18 cellular contexts compared by ENCODE assay signal in the genomic region with DNA sequence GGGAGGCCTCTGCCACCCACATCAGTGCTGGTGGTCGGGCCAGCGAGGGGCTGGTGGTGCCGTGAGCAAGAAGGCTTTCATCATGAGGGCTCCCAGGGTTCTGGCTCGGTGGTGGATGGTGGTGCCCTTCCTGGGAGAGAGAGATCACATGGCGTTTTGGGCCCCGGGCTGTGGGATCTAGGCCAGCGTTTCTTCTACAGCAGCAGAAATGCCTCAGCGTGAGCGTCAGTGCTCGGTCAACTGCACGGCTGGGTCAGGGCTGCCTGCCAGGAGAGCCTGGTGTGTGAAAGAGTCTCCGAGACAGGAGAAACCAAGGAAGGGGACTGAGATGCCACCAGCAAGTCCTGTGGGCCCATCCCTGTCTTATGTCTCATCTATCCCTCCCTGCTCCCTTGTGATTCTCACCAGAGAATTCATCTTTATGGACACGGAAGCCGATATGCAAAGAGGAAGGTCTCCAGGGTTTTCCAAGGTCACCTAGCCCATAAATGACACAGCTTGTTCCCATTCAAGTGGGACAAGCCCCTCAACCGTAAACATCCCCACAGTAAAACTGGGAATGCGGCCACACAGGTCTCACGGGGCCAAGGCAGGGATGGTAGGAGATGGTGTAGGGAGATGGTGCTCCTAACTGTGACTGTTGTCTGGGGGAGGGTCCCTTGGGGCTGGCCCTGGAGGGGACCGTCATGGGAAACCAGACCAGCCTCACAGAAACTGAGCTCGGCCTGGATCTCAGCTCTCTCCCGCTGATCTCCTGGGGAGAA.
DNase-seq lines count a peak whose midpoint lies in the region; FAIRE-seq and TF ChIP-seq lines count a peak whose summit lies in the region.
"Had no signal": no experiment of that assay in that cellular context is flagged by ENCODE, and none has a peak within 500 bp of the region (broad histone marks: within the 10 kb centered on the region; RNA-seq: fewer than 3 reads in every experiment).

No MANE protein-coding gene starts in this region.

- no peak overlapping the region for H3K9ac ChIP-seq in kidney (ENCODE audit: low read length in 2 of 2)

- no peak overlapping the region for H3K27ac Mint-ChIP-seq in HFFc6
- H3K27ac Mint-ChIP-seq: activated T-cell treated with anti-CD3 and anti-CD28 coated beads, Interleukin-2, amount 50 U/mL, for 24 hours; CD4-positive, alpha-beta memory T cell; stimulated activated naive CD8-positive, alpha-beta T cell treated with anti-CD3 and anti-CD28 coated beads, Interleukin-15, Interleukin-2, amounts not matched to agents 100 ng/mL and 50 ng/mL, for 24 hours had no signal

- no peaks in the 10 kb centered on the region for H3K36me3 ChIP-seq in kidney (ENCODE audit: control insufficient read depth in 1 of 2, insufficient read depth in 2 of 2, low read length in 2 of 2)
- H3K36me3 ChIP-seq: ascending aorta had no signal

- peaks cover 27% of the 10 kb centered on the region for H3K27me3 Mint-ChIP-seq in HFFc6 (ENCODE audit: insufficient read depth)
- H3K27me3 Mint-ChIP-seq: stimulated activated naive CD8-positive, alpha-beta T cell treated with anti-CD3 and anti-CD28 coated beads, Interleukin-15, Interleukin-2, amounts not matched to agents 100 ng/mL and 50 ng/mL, for 24 hours had no signal

- peaks cover 0 to 21% of the 10 kb centered on the region in 2 donors for H3K4me1 ChIP-seq in kidney (ENCODE audit: control insufficient read depth in 1 of 2, insufficient read depth in 1 of 2, low read depth in 1 of 2, low read length in 2 of 2)
- H3K4me1 ChIP-seq: ascending aorta had no signal

- H3K27me3 ChIP-seq in dorsolateral prefrontal cortex, result no peaks in the 10 kb centered on the region
- H3K27me3 ChIP-seq: ascending aorta had no signal

- no peaks in the 10 kb centered on the region for H3K9me3 ChIP-seq in kidney (ENCODE audit: control insufficient read depth in 1 of 2, low read length in 2 of 2)
- H3K9me3 ChIP-seq: ascending aorta had no signal

- no peak for TF ChIP-seq CTCF in HFFc6 (IDR thresholded peaks at IDR 0.05)
- TF ChIP-seq CTCF in dorsolateral prefrontal cortex (IDR thresholded peaks at IDR 0.05 in 54 of 56, conservative IDR thresholded peaks at IDR 0.05 in 2 of 56; ENCODE audit: low read depth in 1 of 56, partially characterized antibody in 56 of 56), result no peak
- TF ChIP-seq CTCF in kidney (IDR thresholded peaks at IDR 0.05; ENCODE audit: borderline replicate concordance, extremely low read depth, insufficient read depth), result no peak

- H3K27ac ChIP-seq in dorsolateral prefrontal cortex (peak overlapping the region in 28 of 59 donors; percentile 1 to 77 (median 32)), kidney (ENCODE audit: low read depth in 2 of 2, low read length in 2 of 2) (peak overlapping the region; percentile 71 to 75), substantia nigra (ENCODE audit: low read depth, low read length, poor library complexity, severe bottlenecking) (peak overlapping the region; percentile 42)
- H3K27ac ChIP-seq: ascending aorta had no signal

- H3K36me3 Mint-ChIP-seq in HFFc6 (ENCODE audit: low read depth), result no peaks in the 10 kb centered on the region
- H3K36me3 Mint-ChIP-seq: CD4-positive, alpha-beta memory T cell had no signal

- no peaks in the 10 kb centered on the region for H3K4me1 Mint-ChIP-seq in HFFc6 (ENCODE audit: low read depth)
- H3K4me1 Mint-ChIP-seq: CD4-positive, alpha-beta memory T cell had no signal

- peak; percentile 17 for DNase-seq in HFFc6
- peak in 8 of 10 donors; percentile 50 to 78 (median 72) for DNase-seq in dorsolateral prefrontal cortex
- DNase-seq in kidney, result peak; percentile 89
- peak in 41 of 49 donors; percentile 32 to 89 (median 64) for DNase-seq in substantia nigra (lab: John Stamatoyannopoulos, UW)
- no peak for DNase-seq in stimulated activated CD4-positive, alpha-beta T cell treated with anti-CD3 and anti-CD28 coated beads, Interleukin-12 subunit alpha, Interleukin-12 subunit beta, amount 100 ng/mL, for 4 hours
- no peak for DNase-seq in HCEC 1CT
- DNase-seq in NCI-H1092 (lab: John Stamatoyannopoulos, UW), result no peak
- DNase-seq in RPMI8226, result no peak
- DNase-seq: activated CD4-positive, alpha-beta T cell treated with anti-CD3 and anti-CD28 coated beads for 1 hour; activated T-cell treated with anti-CD3 and anti-CD28 coated beads, Interleukin-2, amount 50 U/mL, for 24 hours; CD4-positive, alpha-beta memory T cell; GF-D8; GOT3; NCI-H1048; T-helper 1 cell had no signal

- no peak for FAIRE-seq in kidney (lab: Jason Lieb, UNC)
- FAIRE-seq: endometrium had no signal

- H3K4me3 Mint-ChIP-seq in HFFc6, result no peak overlapping the region
- H3K4me3 Mint-ChIP-seq: activated T-cell treated with anti-CD3 and anti-CD28 coated beads, Interleukin-2, amount 50 U/mL, for 24 hours; CD4-positive, alpha-beta memory T cell; stimulated activated naive CD8-positive, alpha-beta T cell treated with anti-CD3 and anti-CD28 coated beads, Interleukin-15, Interleukin-2, amounts not matched to agents 100 ng/mL and 50 ng/mL, for 24 hours had no signal

- no peak overlapping the region for H3K4me3 ChIP-seq in dorsolateral prefrontal cortex
- H3K4me3 ChIP-seq in kidney (ENCODE audit: low read length in 2 of 2), result peak overlapping the region in 1 of 2 donors; percentile 37
- H3K4me3 ChIP-seq: ascending aorta had no signal

- intact Hi-C loops in dorsolateral prefrontal cortex (cut with DNase I) (loop anchor here (5.0 to 10.0 kb wide), 3 partner anchors 39 to 317 kb away; no protein-coding TSS in a partner anchor), kidney (cut with DNase I) (loop anchor here (10.0 kb wide), 1 partner anchor 97 kb away; a partner anchor contains a TSS)

- H3K9me3 Mint-ChIP-seq in HFFc6, result no peaks in the 10 kb centered on the region
- H3K9me3 Mint-ChIP-seq: activated T-cell treated with anti-CD3 and anti-CD28 coated beads, Interleukin-2, amount 50 U/mL, for 24 hours; CD4-positive, alpha-beta memory T cell; stimulated activated naive CD8-positive, alpha-beta T cell treated with anti-CD3 and anti-CD28 coated beads, Interleukin-15, Interleukin-2, amounts not matched to agents 100 ng/mL and 50 ng/mL, for 24 hours had no signal

Comparison
In these comparisons a context has a peak if more than half of its experiments do, and no peak if none do; other contexts are left out.
1. DNase-seq: peak in HFFc6 (single experiment), dorsolateral prefrontal cortex (8 of 10), kidney (single experiment) and substantia nigra (41 of 49); none in stimulated activated CD4-positive, alpha-beta T cell treated with anti-CD3 and anti-CD28 coated beads, Interleukin-12 subunit alpha, Interleukin-12 subunit beta, amount 100 ng/mL, for 4 hours (single experiment), HCEC 1CT (single experiment), NCI-H1092 (single experiment) and RPMI8226 (single experiment).